In the genomic region with DNA sequence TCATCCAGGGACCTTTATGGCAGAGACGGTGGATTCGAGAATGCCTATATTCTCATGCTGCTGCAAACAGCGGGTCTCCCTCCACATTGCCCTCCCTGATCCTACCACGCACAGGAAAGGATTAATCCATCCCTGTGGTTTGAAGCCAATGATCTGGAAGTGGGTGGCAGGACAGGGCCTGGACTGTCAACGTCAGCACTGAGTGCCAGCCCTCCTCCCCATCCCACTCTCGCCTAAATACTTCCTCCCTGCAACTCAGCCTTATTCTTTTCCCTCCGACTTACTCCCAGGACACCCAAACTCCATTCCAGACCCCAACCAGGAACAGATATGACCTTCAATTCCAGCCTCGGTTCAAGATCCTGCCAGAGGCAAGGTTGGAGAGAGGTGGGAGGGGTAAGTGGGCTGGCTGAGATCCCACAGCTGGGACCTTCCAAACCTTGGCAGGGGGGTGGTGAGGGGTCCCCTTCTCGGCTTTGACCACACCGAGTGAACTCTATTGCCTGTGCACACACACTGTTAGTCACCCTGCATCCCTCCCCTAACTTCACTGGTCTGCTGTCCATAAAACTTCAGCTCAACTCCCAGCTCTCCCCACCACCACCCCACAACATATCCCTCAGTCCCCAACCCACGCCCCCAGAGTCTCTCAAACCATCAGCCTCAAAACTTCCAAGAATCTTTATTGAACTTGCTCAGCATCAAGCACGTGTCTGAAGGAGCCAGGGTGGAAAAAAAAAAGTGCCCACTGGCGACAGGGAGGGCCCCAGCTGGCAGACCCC, we compare ENCODE assay signal across 11 cellular contexts. TPM values are rescaled to one million over a fixed set of nuclear protein-coding genes. Genes with fewer than 3 reads are reported as not detected.
DNase-seq lines count a peak whose midpoint lies in the region; ATAC-seq and TF ChIP-seq lines count a peak whose summit lies in the region.
"Had no signal": no experiment of that assay in that cellular context is flagged by ENCODE, and none has a peak within 500 bp of the region (broad histone marks: within the 10 kb centered on the region; RNA-seq: fewer than 3 reads in every experiment).

No MANE protein-coding gene starts in this region.

- no peaks in the 10 kb centered on the region for H3K9me3 Mint-ChIP-seq in activated T-cell treated with anti-CD3 and anti-CD28 coated beads, Interleukin-2, amount 50 U/mL, for 4 hours

- 68 to 76% (median 75%) methylated on average over 13 of the region's 13 CpGs for WGBS in adipose tissue, 3 donors
- WGBS in tibial nerve, 2 donors: 51 to 54% methylated on average over 13 of the region's 13 CpGs

- no peaks in the 10 kb centered on the region for H3K27me3 ChIP-seq in tibial nerve
- H3K27me3 ChIP-seq: Peyer's patch had no signal

- peaks cover 82% of the 10 kb centered on the region for H3K4me1 Mint-ChIP-seq in activated T-cell treated with anti-CD3 and anti-CD28 coated beads, Interleukin-2, amount 50 U/mL, for 4 hours (ENCODE audit: low read depth)

- TF ChIP-seq POLR2A in tibial nerve (IDR thresholded peaks at IDR 0.05) (no peak), erythroblast (IDR thresholded peaks at IDR 0.05; ENCODE audit: low read length) (no peak)

- H3K27ac ChIP-seq in adipose tissue (ENCODE audit: low read depth, low read length) (peak overlapping the region; percentile 19), tibial nerve (peak overlapping the region; percentile 63 to 97 (median 82))

- no peaks in the 10 kb centered on the region for H3K27me3 Mint-ChIP-seq in activated T-cell treated with anti-CD3 and anti-CD28 coated beads, Interleukin-2, amount 50 U/mL, for 4 hours (ENCODE audit: low read depth)

- TF ChIP-seq EP300 in tibial nerve (IDR thresholded peaks at IDR 0.05): no peak

- peak overlapping the region in 1 of 4 donors; percentile 47 for H3K4me3 ChIP-seq in tibial nerve
- H3K4me3 ChIP-seq: Peyer's patch had no signal

- TF ChIP-seq CTCF in tibial nerve (IDR thresholded peaks at IDR 0.05): no peak

- peaks cover 9% of the 10 kb centered on the region for H3K36me3 Mint-ChIP-seq in activated T-cell treated with anti-CD3 and anti-CD28 coated beads, Interleukin-2, amount 50 U/mL, for 4 hours (ENCODE audit: insufficient read depth)

- DNase-seq in activated T-cell treated with anti-CD3 and anti-CD28 coated beads, Interleukin-2, amount 50 U/mL, for 4 hours: no peak
- DNase-seq in activated T-cell treated with anti-CD3 and anti-CD28 coated beads, Interleukin-2, amount 50 U/mL, for 1 hour: no peak
- peak; percentile 58 for DNase-seq in myocyte (ENCODE audit: low read depth)
- DNase-seq in tibial nerve (ENCODE audit: low spot score in 2 of 2): no peak
- DNase-seq in erythroblast (lab: John Stamatoyannopoulos, UW): no peak
- DNase-seq in NCI-H524 (lab: John Stamatoyannopoulos, UW): no peak
- DNase-seq in midbrain (lab: John Stamatoyannopoulos, UW): no peak
- DNase-seq: caudate nucleus, NCI-H187 had no signal

- H3K4me1 ChIP-seq in tibial nerve: peaks cover 0 to 82% (median 55%) of the 10 kb centered on the region in 4 donors

- no peaks in the 10 kb centered on the region for H3K9me3 ChIP-seq in tibial nerve
- H3K9me3 ChIP-seq: Peyer's patch had no signal

- no peaks in the 10 kb centered on the region for H3K36me3 ChIP-seq in tibial nerve
- H3K36me3 ChIP-seq: Peyer's patch had no signal

- ATAC-seq in activated T-cell treated with anti-CD3 and anti-CD28 coated beads, Interleukin-2, amount 50 U/mL, for 4 hours: no peak

- peak overlapping the region; percentile 45 for H3K4me3 Mint-ChIP-seq in activated T-cell treated with anti-CD3 and anti-CD28 coated beads, Interleukin-2, amount 50 U/mL, for 4 hours

RNA-seq across cellular contexts. Expression of gene S100A5, which starts 2.4 kb away (rescaled TPM):
- 1 to 10 TPM in 1 of 3 donors, under 1 TPM in 2; 0.74 to 2.5 (median 0.95) TPM for total RNA-seq in activated T-cell treated with anti-CD3 and anti-CD28 coated beads, Interleukin-2, amount 50 U/mL, for 4 hours
- under 1 TPM in 1 of 3 donors, not detected in 2; 0.90 TPM for polyA plus RNA-seq in adipose tissue
- 2.5 and 2.9 TPM in 2 replicates for total RNA-seq in myocyte
- polyA plus RNA-seq in myocyte (2012): 5.7 TPM
- total RNA-seq in tibial nerve: not detected
- total RNA-seq: Peyer's patch had no signal

RNA-seq across cellular contexts. Expression of gene S100A4, which starts 2.5 kb away (rescaled TPM):
- total RNA-seq in activated T-cell treated with anti-CD3 and anti-CD28 coated beads, Interleukin-2, amount 50 U/mL, for 4 hours: 10 to 100 TPM; 19.6 to 40.3 (median 21.7) TPM
- 1,000 to 10,000 TPM in 1 of 3 donors, 100 to 1,000 TPM in 1, 10 to 100 TPM in 1; 46.0 to 3,087 (median 447) TPM for polyA plus RNA-seq in adipose tissue
- 757 and 902 TPM in 2 replicates for total RNA-seq in myocyte
- 3,578 TPM for polyA plus RNA-seq in myocyte (2012)
- 100 to 1,000 TPM; 398 to 439 (median 420) TPM for total RNA-seq in tibial nerve

RNA-seq across cellular contexts. Expression of gene S100A3, which starts 5.9 kb away (rescaled TPM):
- not detected for total RNA-seq in activated T-cell treated with anti-CD3 and anti-CD28 coated beads, Interleukin-2, amount 50 U/mL, for 4 hours
- polyA plus RNA-seq in adipose tissue: 1 to 10 TPM in 2 of 3 donors, under 1 TPM in 1; 0.37 to 7.2 (median 7.0) TPM
- total RNA-seq in myocyte: 7.8 and 10.8 TPM in 2 replicates
- polyA plus RNA-seq in myocyte (2012): 22.9 TPM
- 1 to 10 TPM in 2 of 4 donors, not detected in 2; 1.1 to 2.7 TPM for total RNA-seq in tibial nerve
- total RNA-seq: Peyer's patch had no signal

RNA-seq across cellular contexts. Expression of gene S100A6, which starts 7.4 kb away (rescaled TPM):
- 100 to 1,000 TPM; 133 to 188 (median 134) TPM for total RNA-seq in activated T-cell treated with anti-CD3 and anti-CD28 coated beads, Interleukin-2, amount 50 U/mL, for 4 hours
- polyA plus RNA-seq in adipose tissue: 1,000 to 10,000 TPM in 2 of 3 donors, 100 to 1,000 TPM in 1; 125 to 3,055 (median 1,599) TPM
- total RNA-seq in myocyte (423 and 449 TPM in 2 replicates), tibial nerve (1,000 to 10,000 TPM in 2 of 4 donors, 100 to 1,000 TPM in 2; 651 to 1,173 (median 946) TPM)
- polyA plus RNA-seq in myocyte (2012): 3,447 TPM

RNA-seq across cellular contexts. Expression of gene S100A2, which starts 22.5 kb away (rescaled TPM):
- total RNA-seq in activated T-cell treated with anti-CD3 and anti-CD28 coated beads, Interleukin-2, amount 50 U/mL, for 4 hours: 1 to 10 TPM in 1 of 3 donors, under 1 TPM in 2; 0.40 to 1.2 (median 0.76) TPM
- 1 to 10 TPM in 2 of 3 donors, under 1 TPM in 1; 0.52 to 4.4 (median 2.1) TPM for polyA plus RNA-seq in adipose tissue
- 6.4 and 7.1 TPM in 2 replicates for total RNA-seq in myocyte
- 45.5 TPM for polyA plus RNA-seq in myocyte (2012)
- total RNA-seq in tibial nerve: 10 to 100 TPM in 1 of 4 donors, 1 to 10 TPM in 2, not detected in 1; 2.3 to 12.6 (median 4.2) TPM
- total RNA-seq: Peyer's patch had no signal

Comparison
In these comparisons a context has a peak if more than half of its experiments do, and no peak if none do; other contexts are left out.
1. RNA of gene S100A4, which starts 2.5 kb away (total RNA-seq): 757 to 902 TPM in myocyte and 398 to 439 TPM in tibial nerve; 19.6 to 40.3 TPM in activated T-cell treated with anti-CD3 and anti-CD28 coated beads, Interleukin-2, amount 50 U/mL, for 4 hours; every median in the first group is over 4 times any median in the second.